Comparison of ENCODE assay signal across 9 cellular contexts in the genomic region with DNA sequence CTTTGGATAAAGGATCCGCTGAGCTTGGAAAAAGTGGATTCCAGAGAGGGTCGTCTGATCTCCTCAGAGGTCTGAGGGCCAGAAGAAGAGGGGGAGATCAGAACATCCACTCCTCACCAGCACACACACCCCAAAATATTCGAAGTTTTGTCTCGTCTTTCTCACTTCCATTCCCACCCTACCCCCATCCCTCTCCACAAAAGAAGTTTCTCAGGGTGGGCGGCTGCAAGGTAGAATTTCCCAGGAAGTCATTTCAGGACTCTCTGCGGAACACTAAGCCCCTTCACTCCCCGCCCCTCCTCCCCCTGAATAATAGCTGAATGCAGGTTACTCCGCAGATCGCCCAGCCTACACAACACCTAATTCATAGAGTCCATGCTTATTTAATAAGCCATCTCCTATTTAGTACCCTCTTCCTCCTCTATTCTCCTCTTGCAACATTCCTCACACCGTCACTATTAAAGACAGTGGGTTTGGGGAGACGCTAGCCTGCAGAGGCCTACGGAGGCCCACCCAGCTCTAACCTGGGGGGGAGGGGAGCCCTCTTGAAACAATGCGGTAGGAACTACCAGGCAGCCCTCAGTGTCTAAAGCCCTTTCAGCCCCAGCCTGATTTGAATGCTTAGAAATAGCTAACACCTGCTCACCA. TPM values are rescaled to one million over a fixed set of nuclear protein-coding genes. Genes with fewer than 3 reads are reported as not detected.
DNase-seq lines count a peak whose midpoint lies in the region; FAIRE-seq and TF ChIP-seq lines count a peak whose summit lies in the region.
"Had no signal": no experiment of that assay in that cellular context is flagged by ENCODE, and none has a peak within 500 bp of the region (broad histone marks: within the 10 kb centered on the region; RNA-seq: fewer than 3 reads in every experiment).

No MANE protein-coding gene starts in this region.

- no peaks in the 10 kb centered on the region for H3K9me3 ChIP-seq in mammary epithelial cell (replicated peaks; ENCODE audit: insufficient read depth, low read length)
- no peaks in the 10 kb centered on the region for H3K9me3 ChIP-seq in mesenchymal stem cell (ENCODE audit: control insufficient read depth, low read length)

- in situ Hi-C loops in mammary epithelial cell (cut with MboI; ENCODE audit: low sequenced_read_pairs in 2 of 2): no loop called here

- 23% methylated on average over 7 of the region's 13 CpGs for WGBS in mammary epithelial cell (ENCODE audit: low coverage, missing lambda C conversion rate)
- WGBS in mesenchymal stem cell: 11% methylated on average over 12 of the region's 13 CpGs

- no peak overlapping the region for H3K9ac ChIP-seq in mammary epithelial cell (ENCODE audit: insufficient read depth, low read length)
- peak overlapping the region; percentile 74 for H3K9ac ChIP-seq in mesenchymal stem cell (ENCODE audit: low read length)

- no peak overlapping the region for H2BK120ac ChIP-seq in mesenchymal stem cell (ENCODE audit: low read depth, low read length)

- H4K8ac ChIP-seq in mesenchymal stem cell (ENCODE audit: low read length): no peak overlapping the region

- H4K20me1 ChIP-seq in mammary epithelial cell (ENCODE audit: insufficient read depth, low read length): no peaks in the 10 kb centered on the region

- BruUV-seq in mammary epithelial cell (replicated peaks; lab: Mats Ljungman, UMichigan): no TSS peak

- H4K91ac ChIP-seq in mesenchymal stem cell (ENCODE audit: low read length): no peak overlapping the region

- no peak overlapping the region for H2BK12ac ChIP-seq in mesenchymal stem cell (ENCODE audit: low read length in 2 of 2)

- H3K4me3 ChIP-seq in GM08714 (ENCODE audit: low read length) (peak overlapping the region; percentile 53), mammary epithelial cell (replicated peaks in 1 of 3; ENCODE audit: insufficient read depth in 1 of 3, low read depth in 2 of 3, low read length in 3 of 3) (peak overlapping the region; percentile 46 to 71 (median 59)), mesenchymal stem cell (ENCODE audit: insufficient read depth in 1 of 2, low read depth in 1 of 2, low read length in 2 of 2) (peak overlapping the region; percentile 75 to 76)

- CTCF ChIA-PET in mammary epithelial cell (lab: Charles Lee; ENCODE audit: low non-redundant PET): interaction anchor here (0.6 kb wide), 1 partner anchor 14 kb away, joined by 4 read pairs; no protein-coding TSS in a partner anchor

- H2BK15ac ChIP-seq in mesenchymal stem cell (ENCODE audit: low read depth, poor library complexity, severe bottlenecking): no peak overlapping the region

- H2BK5ac ChIP-seq in mesenchymal stem cell (ENCODE audit: low read depth, low read length, poor library complexity, severe bottlenecking): peak overlapping the region; percentile 53

- dilution Hi-C loops in mammary epithelial cell (cut with HindIII; ENCODE audit: low sequenced_read_pairs): no loop called here

- TF ChIP-seq CTCF in mammary epithelial cell (conservative IDR thresholded peaks at IDR 0.05 in 1 of 2, IDR thresholded peaks at IDR 0.05 in 1 of 2; ENCODE audit: extremely low read depth in 1 of 2, insufficient read depth in 1 of 2, low read depth in 1 of 2, low read length in 2 of 2): no peak

- H3K4me1 ChIP-seq in mammary epithelial cell (ENCODE audit: insufficient read depth, low read length) (peaks cover 8% of the 10 kb centered on the region), mesenchymal stem cell (ENCODE audit: control insufficient read depth, insufficient read depth, low read depth, low read length) (peaks cover 24% of the 10 kb centered on the region)

- H3K18ac ChIP-seq in mesenchymal stem cell (ENCODE audit: low read depth in 1 of 2, low read length in 2 of 2): no peak overlapping the region

- no peak overlapping the region for H3K23ac ChIP-seq in mesenchymal stem cell (ENCODE audit: low read length in 2 of 2)

- H2AFZ ChIP-seq in mammary epithelial cell (ENCODE audit: low read depth, low read length) (peak overlapping the region; percentile 91), mesenchymal stem cell (ENCODE audit: low read depth, low read length) (peak overlapping the region; percentile 68)

- H3K4me2 ChIP-seq in mammary epithelial cell (ENCODE audit: insufficient read depth, low read depth, low read length) (peak overlapping the region; percentile 81), mesenchymal stem cell (ENCODE audit: low read length, poor library complexity, severe bottlenecking) (peak overlapping the region; percentile 62)

- peaks cover 36% of the 10 kb centered on the region for H3K79me1 ChIP-seq in mesenchymal stem cell (replicated peaks; ENCODE audit: low read length, poor library complexity, severe bottlenecking)

- intact Hi-C loops in mammary epithelial cell (cut with micrococcal nuclease): no loop called here

- no peak overlapping the region for H3K4ac ChIP-seq in mesenchymal stem cell (ENCODE audit: low read depth in 1 of 2, low read length in 2 of 2)

- no peak for FAIRE-seq in GM12892 (lab: Jason Lieb, UNC)
- no peak for FAIRE-seq in frontal cortex (lab: Jason Lieb, UNC)

- H3K14ac ChIP-seq in mesenchymal stem cell (ENCODE audit: low read length in 2 of 2): no peak overlapping the region

- no peaks in the 10 kb centered on the region for H3K79me2 ChIP-seq in mammary epithelial cell (ENCODE audit: insufficient read depth, low read length)

- TF ChIP-seq POLR2A in GM12892 (IDR thresholded peaks at IDR 0.05; ENCODE audit: low read depth, low read length): no peak

- peak; percentile 64 for DNase-seq in NCI-H1105 treated with DMSO at 0.1 percent for 48 hours (lab: John Stamatoyannopoulos, UW)
- DNase-seq in mammary epithelial cell: no peak
- DNase-seq in mesenchymal stem cell: no peak
- no peak for DNase-seq in SW480 (ENCODE audit: low spot score)
- DNase-seq in stimulated activated CD4-positive, alpha-beta T cell treated with anti-CD3 and anti-CD28 coated beads, Interleukin-4, amount 100 ng/mL, for 4 hours: no peak
- DNase-seq in GM12892 (ENCODE audit: insufficient read length): no peak
- DNase-seq in frontal cortex (ENCODE audit: low spot score in 2 of 2): no peak

- no peaks in the 10 kb centered on the region for H3K36me3 ChIP-seq in mammary epithelial cell (ENCODE audit: insufficient read depth, low read length)
- peaks cover 0 to 30% of the 10 kb centered on the region in 2 experiments for H3K36me3 ChIP-seq in mesenchymal stem cell (ENCODE audit: control insufficient read depth in 1 of 2, insufficient read depth in 2 of 2, low read depth in 1 of 2, low read length in 2 of 2)

- no peak overlapping the region for H2AK5ac ChIP-seq in mesenchymal stem cell (ENCODE audit: low read length, severe bottlenecking)

- H3K27me3 ChIP-seq in mammary epithelial cell (ENCODE audit: insufficient read depth, low read length) (no peaks in the 10 kb centered on the region), mesenchymal stem cell (ENCODE audit: control insufficient read depth in 1 of 2, insufficient read depth in 1 of 2, low read length in 2 of 2) (peaks cover 7 to 25% of the 10 kb centered on the region in 2 experiments)

- H3K27ac ChIP-seq in mammary epithelial cell (ENCODE audit: insufficient read depth, low read depth, low read length) (no peak overlapping the region), mesenchymal stem cell (ENCODE audit: low read length, poor library complexity, severe bottlenecking) (peak overlapping the region; percentile 69)

RNA-seq across cellular contexts. Expression of a gene that starts 0.7 kb away (rescaled TPM):
- total RNA-seq in mammary epithelial cell: 1 to 10 TPM; 3.2 to 3.3 TPM
- 2.1 TPM for polyA plus RNA-seq in mammary epithelial cell
- polyA minus RNA-seq in mammary epithelial cell: 9.1 TPM
- 11.8 TPM for polyA plus RNA-seq in mesenchymal stem cell (2013, experiment 1 of 2)
- polyA plus RNA-seq in mesenchymal stem cell (2013, experiment 2 of 2): 10.2 TPM
- 1.2 TPM for polyA plus RNA-seq in GM12892 (2012; ENCODE audit: missing spikeins)
- 10.2 TPM for total RNA-seq in frontal cortex

RNA-seq across cellular contexts. Expression of a gene that starts 15.7 kb away (rescaled TPM):
- total RNA-seq in mammary epithelial cell (10 to 100 TPM; 40.3 to 43.3 TPM), frontal cortex (93.8 TPM)
- 69.3 TPM for polyA plus RNA-seq in mammary epithelial cell
- polyA minus RNA-seq in mammary epithelial cell: 59.5 TPM
- 25.1 TPM for polyA plus RNA-seq in mesenchymal stem cell (2013, experiment 1 of 2)
- polyA plus RNA-seq in mesenchymal stem cell (2013, experiment 2 of 2): 24.8 TPM
- polyA plus RNA-seq in GM12892 (2012; ENCODE audit: missing spikeins): 56.1 TPM

RNA-seq across cellular contexts. Expression of a gene that starts 49.8 kb away (rescaled TPM):
- total RNA-seq in mammary epithelial cell: 10 to 100 TPM; 37.7 to 75.8 TPM
- polyA plus RNA-seq in mammary epithelial cell: 82.6 TPM
- 30.0 TPM for polyA minus RNA-seq in mammary epithelial cell
- 61.3 TPM for polyA plus RNA-seq in mesenchymal stem cell (2013, experiment 1 of 2)
- 60.5 TPM for polyA plus RNA-seq in mesenchymal stem cell (2013, experiment 2 of 2)
- 38.7 TPM for polyA plus RNA-seq in GM12892 (2012; ENCODE audit: missing spikeins)
- total RNA-seq in frontal cortex: 19.6 TPM

RNA-seq across cellular contexts. Expression of a gene that starts 50.0 kb away (rescaled TPM):
- total RNA-seq in mammary epithelial cell (10 to 100 TPM; 17.6 to 21.8 TPM), frontal cortex (56.7 TPM)
- polyA plus RNA-seq in mammary epithelial cell: 8.0 TPM
- 7.1 TPM for polyA minus RNA-seq in mammary epithelial cell
- polyA plus RNA-seq in mesenchymal stem cell (2013, experiment 1 of 2): 21.3 TPM
- 20.2 TPM for polyA plus RNA-seq in mesenchymal stem cell (2013, experiment 2 of 2)
- polyA plus RNA-seq in GM12892 (2012; ENCODE audit: missing spikeins): 26.2 TPM

RNA-seq across cellular contexts. Expression of a gene that starts 53.1 kb away (rescaled TPM):
- total RNA-seq in mammary epithelial cell (not detected), frontal cortex (not detected)
- polyA plus RNA-seq in mammary epithelial cell: not detected
- not detected for polyA minus RNA-seq in mammary epithelial cell
- not detected for polyA plus RNA-seq in mesenchymal stem cell (2013, experiment 1 of 2)
- not detected for polyA plus RNA-seq in mesenchymal stem cell (2013, experiment 2 of 2)
- polyA plus RNA-seq in GM12892 (2012; ENCODE audit: missing spikeins): not detected
- total RNA-seq: RPMI7951 had no signal
